ENCODE assay signal across 30 cellular contexts in the genomic region with DNA sequence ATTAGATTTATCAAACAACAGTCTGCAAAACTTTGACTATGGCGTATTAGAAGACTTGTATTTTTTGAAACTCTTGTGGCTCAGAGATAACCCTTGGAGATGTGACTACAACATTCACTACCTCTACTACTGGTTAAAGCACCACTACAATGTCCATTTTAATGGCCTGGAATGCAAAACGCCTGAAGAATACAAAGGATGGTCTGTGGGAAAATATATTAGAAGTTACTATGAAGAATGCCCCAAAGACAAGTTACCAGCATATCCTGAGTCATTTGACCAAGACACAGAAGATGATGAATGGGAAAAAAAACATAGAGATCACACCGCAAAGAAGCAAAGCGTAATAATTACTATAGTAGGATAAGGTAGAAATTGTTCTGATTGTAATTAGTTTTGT. TPM values are rescaled to one million over a fixed set of nuclear protein-coding genes. Genes with fewer than 3 reads are reported as not detected.
"Had no signal": no experiment of that assay in that cellular context is flagged by ENCODE, and none has a peak within 500 bp of the region (broad histone marks: within the 10 kb centered on the region; RNA-seq: fewer than 3 reads in every experiment).

No MANE protein-coding gene starts in this region.

- H3K36me3 ChIP-seq: adrenal gland, ascending aorta, esophagus squamous epithelium, pancreas, prostate gland, sigmoid colon, transverse colon, uterus had no signal

- H3K4me3 Mint-ChIP-seq: activated naive CD4-positive, alpha-beta T cell treated with anti-CD3 and anti-CD28 coated beads for 36 hours; activated naive CD8-positive, alpha-beta T cell treated with anti-CD3 and anti-CD28 coated beads for 36 hours; activated T-cell treated with anti-CD3 and anti-CD28 coated beads, Interleukin-2, amount 50 U/mL, for 72 hours; naive thymus-derived CD4-positive, alpha-beta T cell; T-helper 1 cell treated with Interleukin-12 subunit alpha and Interleukin-12 subunit beta and Interleukin-4 antibody, amounts not matched to agents 30 μg/mL and 1 μg/mL, for 36 hours had no signal

- H3K4me3 ChIP-seq: adrenal gland, ascending aorta, coronary artery, dorsolateral prefrontal cortex, esophagus squamous epithelium, pancreas, prostate gland, sigmoid colon, testis, transverse colon, uterus had no signal

- H3K9me3 ChIP-seq: adrenal gland, ascending aorta, esophagus squamous epithelium, pancreas, prostate gland, sigmoid colon, testis, transverse colon, uterus had no signal

- H3K36me3 Mint-ChIP-seq: activated naive CD8-positive, alpha-beta T cell treated with anti-CD3 and anti-CD28 coated beads for 36 hours; naive thymus-derived CD4-positive, alpha-beta T cell had no signal

- DNase-seq: activated CD4-positive, alpha-beta T cell treated with anti-CD3 and anti-CD28 coated beads for 4 hours; activated CD4-positive, alpha-beta T cell treated with anti-CD3 and anti-CD28 coated beads, Interleukin-2, amount 50 U/mL, for 4 hours; activated naive CD4-positive, alpha-beta T cell treated with anti-CD3 and anti-CD28 coated beads for 36 hours; activated naive CD8-positive, alpha-beta T cell treated with anti-CD3 and anti-CD28 coated beads for 36 hours; activated T-cell treated with anti-CD3 and anti-CD28 coated beads for 4 hours; activated T-cell treated with anti-CD3 and anti-CD28 coated beads, Interleukin-2, amount 50 U/mL, for 72 hours; adrenal gland; brain microvascular endothelial cell; dorsolateral prefrontal cortex; effector memory CD4-positive, alpha-beta T cell; esophagus squamous epithelium; glutamatergic neuron; left colon; midbrain; naive thymus-derived CD4-positive, alpha-beta T cell; nucleus accumbens; pancreas; retina; sigmoid colon; stimulated activated CD4-positive, alpha-beta T cell treated with anti-CD3 and anti-CD28 coated beads, Interleukin-15, amount 100 ng/mL, for 24 hours; stimulated activated naive CD4-positive, alpha-beta T cell treated with Interleukin-2 at 50 U/mL for 16 hours; T-helper 9 cell; testis; transverse colon; uterus had no signal

- ATAC-seq: left colon; naive thymus-derived CD4-positive, alpha-beta T cell; pancreas had no signal

- H3K4me1 Mint-ChIP-seq: activated naive CD8-positive, alpha-beta T cell treated with anti-CD3 and anti-CD28 coated beads for 36 hours; naive thymus-derived CD4-positive, alpha-beta T cell had no signal

- H3K27ac ChIP-seq: adrenal gland, ascending aorta, brain microvascular endothelial cell, coronary artery, dorsolateral prefrontal cortex, esophagus squamous epithelium, pancreas, prostate gland, sigmoid colon, transverse colon, VCaP had no signal

- H3K27ac Mint-ChIP-seq: activated naive CD4-positive, alpha-beta T cell treated with anti-CD3 and anti-CD28 coated beads for 36 hours; activated naive CD8-positive, alpha-beta T cell treated with anti-CD3 and anti-CD28 coated beads for 36 hours; activated T-cell treated with anti-CD3 and anti-CD28 coated beads, Interleukin-2, amount 50 U/mL, for 72 hours; naive thymus-derived CD4-positive, alpha-beta T cell; T-helper 1 cell treated with Interleukin-12 subunit alpha and Interleukin-12 subunit beta and Interleukin-4 antibody, amounts not matched to agents 30 μg/mL and 1 μg/mL, for 36 hours had no signal

- H3K27me3 Mint-ChIP-seq: activated naive CD8-positive, alpha-beta T cell treated with anti-CD3 and anti-CD28 coated beads for 36 hours had no signal

- H3K4me1 ChIP-seq: adrenal gland, pancreas, prostate gland, transverse colon, uterus had no signal

- H3K9me3 Mint-ChIP-seq: activated naive CD4-positive, alpha-beta T cell treated with anti-CD3 and anti-CD28 coated beads for 36 hours; activated naive CD8-positive, alpha-beta T cell treated with anti-CD3 and anti-CD28 coated beads for 36 hours; activated T-cell treated with anti-CD3 and anti-CD28 coated beads, Interleukin-2, amount 50 U/mL, for 72 hours; T-helper 1 cell treated with Interleukin-12 subunit alpha and Interleukin-12 subunit beta and Interleukin-4 antibody, amounts not matched to agents 30 μg/mL and 1 μg/mL, for 36 hours had no signal

- H3K27me3 ChIP-seq: adrenal gland, ascending aorta, brain microvascular endothelial cell, dorsolateral prefrontal cortex, esophagus squamous epithelium, pancreas, sigmoid colon, testis, transverse colon, uterus had no signal

RNA-seq across cellular contexts. Expression of gene LRRC17, which starts 31.4 kb away (rescaled TPM):
- total RNA-seq: activated naive CD4-positive, alpha-beta T cell treated with anti-CD3 and anti-CD28 coated beads for 36 hours; activated naive CD8-positive, alpha-beta T cell treated with anti-CD3 and anti-CD28 coated beads for 36 hours had no signal
